In the genomic region with DNA sequence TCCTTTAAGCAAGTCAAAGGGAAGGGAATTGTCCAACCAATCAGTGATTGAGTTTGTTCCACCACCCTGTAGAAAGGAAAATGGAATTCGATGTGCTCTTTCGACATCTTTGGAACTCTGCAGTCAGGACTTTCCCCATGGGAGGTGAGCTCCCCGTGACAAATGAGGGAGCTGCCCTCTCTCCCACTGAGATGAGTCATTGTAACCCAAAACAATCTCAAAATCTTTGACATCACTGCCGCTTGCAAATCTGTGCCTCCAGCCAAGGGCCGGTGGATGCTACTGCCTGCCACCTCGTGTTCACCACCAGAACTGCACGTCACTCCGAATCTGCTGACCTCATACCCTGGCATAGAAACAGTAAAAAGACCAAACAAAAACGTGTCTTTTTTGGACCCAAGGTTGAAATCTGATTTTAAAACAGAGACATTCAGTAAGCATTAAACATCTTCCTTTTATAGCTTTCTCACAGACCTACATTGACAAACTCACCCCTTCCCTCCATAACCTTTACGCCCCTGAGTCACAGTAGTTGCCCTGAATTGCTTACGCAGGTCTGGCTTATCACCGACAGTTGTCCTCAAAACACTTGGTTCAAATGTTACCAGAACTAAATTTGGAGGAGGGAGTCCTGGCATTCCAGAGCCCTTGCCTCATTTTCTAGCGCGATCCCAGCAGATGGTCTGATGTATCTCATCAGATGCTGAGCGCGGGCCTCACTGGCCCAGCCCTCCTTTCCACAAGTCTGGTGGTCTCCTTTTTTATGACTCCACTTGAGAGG, we compare ENCODE assay signal across 1 cellular context.
TF ChIP-seq lines count a peak whose summit lies in the region.

No MANE protein-coding gene starts in this region.

TF ChIP-seq in K562, 482 proteins besides CTCF, POLR2A, EP300 and RAD21 (continued from another document):
- TF ChIP-seq, protein P1, sequence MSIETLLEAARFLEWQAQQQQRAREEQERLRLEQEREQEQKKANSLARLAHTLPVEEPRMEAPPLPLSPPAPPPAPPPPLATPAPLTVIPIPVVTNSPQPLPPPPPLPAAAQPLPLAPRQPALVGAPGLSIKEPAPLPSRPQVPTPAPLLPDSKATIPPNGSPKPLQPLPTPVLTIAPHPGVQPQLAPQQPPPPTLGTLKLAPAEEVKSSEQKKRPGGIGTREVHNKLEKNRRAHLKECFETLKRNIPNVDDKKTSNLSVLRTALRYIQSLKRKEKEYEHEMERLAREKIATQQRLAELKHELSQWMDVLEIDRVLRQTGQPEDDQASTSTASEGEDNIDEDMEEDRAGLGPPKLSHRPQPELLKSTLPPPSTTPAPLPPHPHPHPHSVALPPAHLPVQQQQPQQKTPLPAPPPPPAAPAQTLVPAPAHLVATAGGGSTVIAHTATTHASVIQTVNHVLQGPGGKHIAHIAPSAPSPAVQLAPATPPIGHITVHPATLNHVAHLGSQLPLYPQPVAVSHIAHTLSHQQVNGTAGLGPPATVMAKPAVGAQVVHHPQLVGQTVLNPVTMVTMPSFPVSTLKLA (conservative IDR thresholded peaks at IDR 0.05): 0 out of 4 replicates have a peak, but pooled peaks of 1 of the 2 experiments have one; percentile 43
- TF ChIP-seq FOSL1 (tag; conservative IDR thresholded peaks at IDR 0.05): peak; percentile 91
- TF ChIP-seq BCOR (IDR thresholded peaks at IDR 0.05): no peak
- TF ChIP-seq, protein P2, sequence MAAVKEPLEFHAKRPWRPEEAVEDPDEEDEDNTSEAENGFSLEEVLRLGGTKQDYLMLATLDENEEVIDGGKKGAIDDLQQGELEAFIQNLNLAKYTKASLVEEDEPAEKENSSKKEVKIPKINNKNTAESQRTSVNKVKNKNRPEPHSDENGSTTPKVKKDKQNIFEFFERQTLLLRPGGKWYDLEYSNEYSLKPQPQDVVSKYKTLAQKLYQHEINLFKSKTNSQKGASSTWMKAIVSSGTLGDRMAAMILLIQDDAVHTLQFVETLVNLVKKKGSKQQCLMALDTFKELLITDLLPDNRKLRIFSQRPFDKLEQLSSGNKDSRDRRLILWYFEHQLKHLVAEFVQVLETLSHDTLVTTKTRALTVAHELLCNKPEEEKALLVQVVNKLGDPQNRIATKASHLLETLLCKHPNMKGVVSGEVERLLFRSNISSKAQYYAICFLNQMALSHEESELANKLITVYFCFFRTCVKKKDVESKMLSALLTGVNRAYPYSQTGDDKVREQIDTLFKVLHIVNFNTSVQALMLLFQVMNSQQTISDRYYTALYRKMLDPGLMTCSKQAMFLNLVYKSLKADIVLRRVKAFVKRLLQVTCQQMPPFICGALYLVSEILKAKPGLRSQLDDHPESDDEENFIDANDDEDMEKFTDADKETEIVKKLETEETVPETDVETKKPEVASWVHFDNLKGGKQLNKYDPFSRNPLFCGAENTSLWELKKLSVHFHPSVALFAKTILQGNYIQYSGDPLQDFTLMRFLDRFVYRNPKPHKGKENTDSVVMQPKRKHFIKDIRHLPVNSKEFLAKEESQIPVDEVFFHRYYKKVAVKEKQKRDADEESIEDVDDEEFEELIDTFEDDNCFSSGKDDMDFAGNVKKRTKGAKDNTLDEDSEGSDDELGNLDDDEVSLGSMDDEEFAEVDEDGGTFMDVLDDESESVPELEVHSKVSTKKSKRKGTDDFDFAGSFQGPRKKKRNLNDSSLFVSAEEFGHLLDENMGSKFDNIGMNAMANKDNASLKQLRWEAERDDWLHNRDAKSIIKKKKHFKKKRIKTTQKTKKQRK (IDR thresholded peaks at IDR 0.05; ENCODE audit: borderline replicate concordance, low read depth, low read length): no peak
- TF ChIP-seq ZNF282 (CRISPR knock-in tag; IDR thresholded peaks at IDR 0.05): no peak
- TF ChIP-seq WHSC1 (IDR thresholded peaks at IDR 0.05; ENCODE audit: low read length): no peak
- TF ChIP-seq ATF1 (CRISPR knock-in tag; IDR thresholded peaks at IDR 0.05): no peak
- TF ChIP-seq ATF1 (tag; IDR thresholded peaks at IDR 0.05): peak; percentile 80
- no peak for TF ChIP-seq CREB1 (IDR thresholded peaks at IDR 0.05)
- TF ChIP-seq CREB1 (CRISPR knock-in tag; IDR thresholded peaks at IDR 0.05): peak; percentile 62; the same call in 1 of the 2 replicates
- no peak for TF ChIP-seq NEUROD1 (IDR thresholded peaks at IDR 0.05; ENCODE audit: borderline replicate concordance, low read depth, low read length, partially characterized antibody)
- TF ChIP-seq KDM1A (IDR thresholded peaks at IDR 0.05): peak; percentile 97
- no peak for TF ChIP-seq HMGN3 (IDR thresholded peaks at IDR 0.05; ENCODE audit: borderline replicate concordance, extremely low read depth, insufficient read length, low read depth, low read length)
- peak; percentile 96 to 99 for TF ChIP-seq RCOR1 (IDR thresholded peaks at IDR 0.05; ENCODE audit: borderline replicate concordance in 1 of 2, low read depth in 2 of 2, low read length in 2 of 2)
- TF ChIP-seq TAF15 (IDR thresholded peaks at IDR 0.05; ENCODE audit: low read depth, low read length): no peak
- TF ChIP-seq, protein P3, sequence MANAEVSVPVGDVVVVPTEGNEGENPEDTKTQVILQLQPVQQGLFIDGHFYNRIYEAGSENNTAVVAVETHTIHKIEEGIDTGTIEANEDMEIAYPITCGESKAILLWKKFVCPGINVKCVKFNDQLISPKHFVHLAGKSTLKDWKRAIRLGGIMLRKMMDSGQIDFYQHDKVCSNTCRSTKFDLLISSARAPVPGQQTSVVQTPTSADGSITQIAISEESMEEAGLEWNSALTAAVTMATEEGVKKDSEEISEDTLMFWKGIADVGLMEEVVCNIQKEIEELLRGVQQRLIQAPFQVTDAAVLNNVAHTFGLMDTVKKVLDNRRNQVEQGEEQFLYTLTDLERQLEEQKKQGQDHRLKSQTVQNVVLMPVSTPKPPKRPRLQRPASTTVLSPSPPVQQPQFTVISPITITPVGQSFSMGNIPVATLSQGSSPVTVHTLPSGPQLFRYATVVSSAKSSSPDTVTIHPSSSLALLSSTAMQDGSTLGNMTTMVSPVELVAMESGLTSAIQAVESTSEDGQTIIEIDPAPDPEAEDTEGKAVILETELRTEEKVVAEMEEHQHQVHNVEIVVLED (CRISPR knock-in tag; IDR thresholded peaks at IDR 0.05): no peak
- peak in 1 of 2 experiments; percentile 87; a peak in 2 of 4 replicates for TF ChIP-seq HDAC1 (IDR thresholded peaks at IDR 0.05)
- TF ChIP-seq BRF1 (IDR thresholded peaks at IDR 0.05; ENCODE audit: borderline replicate concordance, extremely low read depth, insufficient read length): no peak
- TF ChIP-seq HNRNPUL1 (IDR thresholded peaks at IDR 0.05; ENCODE audit: low read length): no peak
- TF ChIP-seq NFE2 (IDR thresholded peaks at IDR 0.05; ENCODE audit: low read depth): peak; percentile 87
- TF ChIP-seq, protein P4, sequence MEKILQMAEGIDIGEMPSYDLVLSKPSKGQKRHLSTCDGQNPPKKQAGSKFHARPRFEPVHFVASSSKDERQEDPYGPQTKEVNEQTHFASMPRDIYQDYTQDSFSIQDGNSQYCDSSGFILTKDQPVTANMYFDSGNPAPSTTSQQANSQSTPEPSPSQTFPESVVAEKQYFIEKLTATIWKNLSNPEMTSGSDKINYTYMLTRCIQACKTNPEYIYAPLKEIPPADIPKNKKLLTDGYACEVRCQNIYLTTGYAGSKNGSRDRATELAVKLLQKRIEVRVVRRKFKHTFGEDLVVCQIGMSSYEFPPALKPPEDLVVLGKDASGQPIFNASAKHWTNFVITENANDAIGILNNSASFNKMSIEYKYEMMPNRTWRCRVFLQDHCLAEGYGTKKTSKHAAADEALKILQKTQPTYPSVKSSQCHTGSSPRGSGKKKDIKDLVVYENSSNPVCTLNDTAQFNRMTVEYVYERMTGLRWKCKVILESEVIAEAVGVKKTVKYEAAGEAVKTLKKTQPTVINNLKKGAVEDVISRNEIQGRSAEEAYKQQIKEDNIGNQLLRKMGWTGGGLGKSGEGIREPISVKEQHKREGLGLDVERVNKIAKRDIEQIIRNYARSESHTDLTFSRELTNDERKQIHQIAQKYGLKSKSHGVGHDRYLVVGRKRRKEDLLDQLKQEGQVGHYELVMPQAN (IDR thresholded peaks at IDR 0.05; ENCODE audit: borderline replicate concordance): no peak
- TF ChIP-seq NCOA6 (IDR thresholded peaks at IDR 0.05): no peak
- TF ChIP-seq NELFE (IDR thresholded peaks at IDR 0.05; ENCODE audit: insufficient read depth, insufficient read length): no peak
- TF ChIP-seq, protein P5, sequence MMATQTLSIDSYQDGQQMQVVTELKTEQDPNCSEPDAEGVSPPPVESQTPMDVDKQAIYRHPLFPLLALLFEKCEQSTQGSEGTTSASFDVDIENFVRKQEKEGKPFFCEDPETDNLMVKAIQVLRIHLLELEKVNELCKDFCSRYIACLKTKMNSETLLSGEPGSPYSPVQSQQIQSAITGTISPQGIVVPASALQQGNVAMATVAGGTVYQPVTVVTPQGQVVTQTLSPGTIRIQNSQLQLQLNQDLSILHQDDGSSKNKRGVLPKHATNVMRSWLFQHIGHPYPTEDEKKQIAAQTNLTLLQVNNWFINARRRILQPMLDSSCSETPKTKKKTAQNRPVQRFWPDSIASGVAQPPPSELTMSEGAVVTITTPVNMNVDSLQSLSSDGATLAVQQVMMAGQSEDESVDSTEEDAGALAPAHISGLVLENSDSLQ (IDR thresholded peaks at IDR 0.05): peak; percentile 71
- TF ChIP-seq ZNF717 (CRISPR knock-in tag; IDR thresholded peaks at IDR 0.05): no peak
- peak; percentile 42; the same call in 1 of the 2 replicates for TF ChIP-seq MAFK (IDR thresholded peaks at IDR 0.05; ENCODE audit: low read length)
- 0 out of 2 replicates have a peak, but pooled peaks have one; percentile 32 for TF ChIP-seq GATA2 (CRISPR knock-in tag; IDR thresholded peaks at IDR 0.05)
- TF ChIP-seq SOX6 (IDR thresholded peaks at IDR 0.05): peak; percentile 22; the same call in 1 of the 2 replicates
- no peak for TF ChIP-seq CBFB (CRISPR knock-in tag; IDR thresholded peaks at IDR 0.05)
- no peak for TF ChIP-seq ZNF23 (CRISPR knock-in tag; IDR thresholded peaks at IDR 0.05)
- no peak for TF ChIP-seq ZNF766 (CRISPR knock-in tag; conservative IDR thresholded peaks at IDR 0.05)
- 0 out of 2 replicates have a peak, but pooled peaks have one; percentile 21 for TF ChIP-seq KLF16 (IDR thresholded peaks at IDR 0.05)
- TF ChIP-seq MTA3 (IDR thresholded peaks at IDR 0.05; ENCODE audit: borderline replicate concordance): no peak
- no peak for TF ChIP-seq ZSCAN32 (CRISPR knock-in tag; IDR thresholded peaks at IDR 0.05)
- TF ChIP-seq CTBP1 (IDR thresholded peaks at IDR 0.05; ENCODE audit: borderline replicate concordance): peak; percentile 55; the same call in 1 of the 2 replicates
- TF ChIP-seq NFRKB (IDR thresholded peaks at IDR 0.05; ENCODE audit: low read depth): no peak
- TF ChIP-seq PCBP2 (IDR thresholded peaks at IDR 0.05; ENCODE audit: low read depth, low read length, poor library complexity, severe bottlenecking): no peak
- TF ChIP-seq KAT2B (IDR thresholded peaks at IDR 0.05; ENCODE audit: low read depth, low read length): no peak
- TF ChIP-seq, protein P6, sequence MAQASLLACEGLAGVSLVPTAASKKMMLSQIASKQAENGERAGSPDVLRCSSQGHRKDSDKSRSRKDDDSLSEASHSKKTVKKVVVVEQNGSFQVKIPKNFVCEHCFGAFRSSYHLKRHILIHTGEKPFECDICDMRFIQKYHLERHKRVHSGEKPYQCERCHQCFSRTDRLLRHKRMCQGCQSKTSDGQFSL (CRISPR knock-in tag; IDR thresholded peaks at IDR 0.05): no peak
- TF ChIP-seq, protein P6 (tag; IDR thresholded peaks at IDR 0.05): no peak
- TF ChIP-seq NRF1 (conservative IDR thresholded peaks at IDR 0.05 in 1 of 2, IDR thresholded peaks at IDR 0.05 in 1 of 2): no peak
- TF ChIP-seq MTA1 (IDR thresholded peaks at IDR 0.05; ENCODE audit: borderline replicate concordance): no peak
- no peak for TF ChIP-seq PTBP1 (IDR thresholded peaks at IDR 0.05; ENCODE audit: low read depth, low read length)
- TF ChIP-seq XRCC4 (IDR thresholded peaks at IDR 0.05; ENCODE audit: extremely low read depth, insufficient read depth, insufficient read length): no peak
- TF ChIP-seq DACH1 (IDR thresholded peaks at IDR 0.05; ENCODE audit: partially characterized antibody): no peak
- TF ChIP-seq MAFF (IDR thresholded peaks at IDR 0.05; ENCODE audit: low read length): peak; percentile 50; the same call in 1 of the 2 replicates
- TF ChIP-seq ATF7 (IDR thresholded peaks at IDR 0.05): peak; percentile 81
- no peak for TF ChIP-seq ILF3 (IDR thresholded peaks at IDR 0.05; ENCODE audit: borderline replicate concordance)
- TF ChIP-seq JUND (IDR thresholded peaks at IDR 0.05; ENCODE audit: borderline replicate concordance, low read depth, low read length): peak; percentile 94
- TF ChIP-seq JUND (tag; IDR thresholded peaks at IDR 0.05; ENCODE audit: borderline replicate concordance, low read depth, low read length): peak; percentile 95; the same call in 2 of the 3 replicates
- peak; percentile 55; the same call in 1 of the 2 replicates for TF ChIP-seq BHLHE40 (IDR thresholded peaks at IDR 0.05; ENCODE audit: low read length)
- no peak for TF ChIP-seq NR2C2 (CRISPR knock-in tag; IDR thresholded peaks at IDR 0.05)
- TF ChIP-seq NR2C2 (tag; IDR thresholded peaks at IDR 0.05): peak; percentile 28; the same call in 1 of the 2 replicates
- TF ChIP-seq GABPA (tag; conservative IDR thresholded peaks at IDR 0.05; ENCODE audit: low read depth): 0 out of 2 replicates have a peak, but pooled peaks have one; percentile 40
- TF ChIP-seq HDAC2 (IDR thresholded peaks at IDR 0.05): 0 out of 2 replicates have a peak, but pooled peaks have one; percentile 81
- TF ChIP-seq MED1 (CRISPR knock-in tag; IDR thresholded peaks at IDR 0.05; ENCODE audit: borderline replicate concordance): no peak
- no peak for TF ChIP-seq FOXK2 (conservative IDR thresholded peaks at IDR 0.05 in 1 of 2, IDR thresholded peaks at IDR 0.05 in 1 of 2; ENCODE audit: low read depth in 2 of 2)
- peak; percentile 76 for TF ChIP-seq DPF2 (IDR thresholded peaks at IDR 0.05)
